In genomic region chr1:91809267-91809666, GRCh38 we compare ENCODE assay signal across 17 cellular contexts.
DNase-seq lines count a peak whose midpoint lies in the region; ATAC-seq and TF ChIP-seq lines count a peak whose summit lies in the region.
"Had no signal": no experiment of that assay in that cellular context is flagged by ENCODE, and none has a peak within 500 bp of the region (broad histone marks: within the 10 kb centered on the region; RNA-seq: fewer than 3 reads in every experiment).

No MANE protein-coding gene starts in this region.

- intact Hi-C loops in CD8-positive, alpha-beta T cell (cut with DNase I, micrococcal nuclease), result loop anchor here (5.0 to 10.0 kb wide), 4 partner anchors 676 to 1156 kb away; partner anchors contain the start of genes RPL5 (in 2 of the 2), DIPK1A (in 1 of the 2) and GFI1 (in 1 of the 2)
- intact Hi-C loops in activated CD4-positive, alpha-beta T cell treated with anti-CD3 and anti-CD28 coated beads, Interleukin-2, amount 10 ng/mL, durations not matched to agents 24 days and 14 days (cut with micrococcal nuclease), result no loop called here

- no peaks in the 10 kb centered on the region for H3K36me3 Mint-ChIP-seq in CD8-positive, alpha-beta T cell
- no peaks in the 10 kb centered on the region for H3K36me3 Mint-ChIP-seq in WTC11
- peaks cover 2% of the 10 kb centered on the region for H3K36me3 Mint-ChIP-seq in activated CD4-positive, alpha-beta T cell treated with anti-CD3 and anti-CD28 coated beads, Interleukin-2, amount 10 ng/mL, durations not matched to agents 24 days and 14 days (ENCODE audit: low read depth)

- H3F3A ChIP-seq in MM.1S (ENCODE audit: insufficient read depth, low read length), result 0 out of 2 replicates have a peak, but pooled peaks cover 1% of the 10 kb centered on the region

- ATAC-seq in CD8-positive, alpha-beta T cell, result no peak
- ATAC-seq in WTC11, result no peak
- ATAC-seq in GM21390 (IDR thresholded peaks at IDR 0.05; ENCODE audit: unreplicated experiment), result no peak
- ATAC-seq in GM19035 (IDR thresholded peaks at IDR 0.05; ENCODE audit: unreplicated experiment), result no peak
- ATAC-seq: right lobe of liver had no signal

- H3K9me2 ChIP-seq in MM.1S (replicated peaks; ENCODE audit: insufficient read depth, low read length), result no peaks in the 10 kb centered on the region
- H3K9me2 ChIP-seq: SK-N-SH had no signal

- H3K4me1 ChIP-seq in CD8-positive, alpha-beta T cell (ENCODE audit: insufficient read depth, low read length), result peaks cover 27% of the 10 kb centered on the region
- peaks cover 11% of the 10 kb centered on the region; the same call in 1 of the 2 replicates for H3K4me1 ChIP-seq in HEK293 (ENCODE audit: control insufficient read depth, insufficient read depth, low read length)
- H3K4me1 ChIP-seq in MM.1S (ENCODE audit: low read length), result peaks cover 4% of the 10 kb centered on the region

- TF ChIP-seq CTCF in CD8-positive, alpha-beta T cell (IDR thresholded peaks at IDR 0.05), result no peak
- no peak for TF ChIP-seq CTCF in HEK293 (tag by site-specific recombination; IDR thresholded peaks at IDR 0.05)
- no peak for TF ChIP-seq CTCF in WTC11 (IDR thresholded peaks at IDR 0.05)
- TF ChIP-seq CTCF in MM.1S (IDR thresholded peaks at IDR 0.05; ENCODE audit: low read length), result no peak

- H3K9me3 ChIP-seq in CD8-positive, alpha-beta T cell (ENCODE audit: low read length), result no peaks in the 10 kb centered on the region
- H3K9me3 ChIP-seq in HEK293 (ENCODE audit: control insufficient read depth, insufficient read depth, low read depth, low read length), result no peaks in the 10 kb centered on the region
- no peaks in the 10 kb centered on the region for H3K9me3 ChIP-seq in MM.1S (replicated peaks; ENCODE audit: insufficient read depth, low read length)
- H3K9me3 ChIP-seq: neutrophil, right lobe of liver, SK-N-SH had no signal

- no peaks in the 10 kb centered on the region for H3K79me2 ChIP-seq in MM.1S (ENCODE audit: low read length)

- H3K27ac Mint-ChIP-seq in CD8-positive, alpha-beta T cell, result peak overlapping the region; percentile 60
- H3K27ac Mint-ChIP-seq in WTC11, result 0 out of 2 replicates have a peak overlapping the region, but pooled peaks have one; percentile 20
- H3K27ac Mint-ChIP-seq in activated CD4-positive, alpha-beta T cell treated with anti-CD3 and anti-CD28 coated beads, Interleukin-2, amount 10 ng/mL, durations not matched to agents 24 days and 14 days, result no peak overlapping the region
- H3K27ac Mint-ChIP-seq: dendritic cell treated with granulocyte-macrophage colony-stimulating factor and Interleukin-4, amounts not matched to agents 40 ng/mL and 50 ng/mL, for 4 days had no signal

- H3K4me3 ChIP-seq in CD8-positive, alpha-beta T cell (ENCODE audit: low read depth, low read length), result no peak overlapping the region
- no peak overlapping the region for H3K4me3 ChIP-seq in HEK293 (ENCODE audit: low read depth, low read length)
- no peak overlapping the region for H3K4me3 ChIP-seq in MM.1S (ENCODE audit: low read length)
- H3K4me3 ChIP-seq: right lobe of liver had no signal

- H3K27me3 ChIP-seq in CD8-positive, alpha-beta T cell (ENCODE audit: insufficient read depth, low read length), result no peaks in the 10 kb centered on the region
- H3K27me3 ChIP-seq in MM.1S (replicated peaks; ENCODE audit: insufficient read depth, low read length), result no peaks in the 10 kb centered on the region
- H3K27me3 ChIP-seq: neutrophil, right lobe of liver had no signal

- POLR2A ChIA-PET in CD8-positive, alpha-beta T cell (lab: Charles Lee), result interaction anchor here (0.6 kb wide), 1 partner anchor 247 kb away, joined by 3 read pairs; no protein-coding TSS in a partner anchor
- POLR2A ChIA-PET in HEK293 (lab: Yijun Ruan, JAX) (no interaction called here), WTC11 (lab: Charles Lee) (no interaction called here)

- no peak overlapping the region for H3K4me2 ChIP-seq in MM.1S (ENCODE audit: low read depth, low read length)
- H3K4me2 ChIP-seq: SK-N-SH had no signal

- H3K27me3 Mint-ChIP-seq in CD8-positive, alpha-beta T cell (ENCODE audit: low read depth), result no peaks in the 10 kb centered on the region
- H3K27me3 Mint-ChIP-seq in WTC11 (ENCODE audit: low read depth), result no peaks in the 10 kb centered on the region
- peaks cover 17% of the 10 kb centered on the region for H3K27me3 Mint-ChIP-seq in activated CD4-positive, alpha-beta T cell treated with anti-CD3 and anti-CD28 coated beads, Interleukin-2, amount 10 ng/mL, durations not matched to agents 24 days and 14 days
- H3K27me3 Mint-ChIP-seq: dendritic cell treated with granulocyte-macrophage colony-stimulating factor and Interleukin-4, amounts not matched to agents 40 ng/mL and 50 ng/mL, for 4 days had no signal

- DNase-seq in CD8-positive, alpha-beta T cell, result no peak
- no peak for DNase-seq in WTC11 (ENCODE audit: low spot score)
- peak; percentile 40 for DNase-seq in myocyte (ENCODE audit: low read depth)
- no peak for DNase-seq in activated CD4-positive, alpha-beta T cell treated with anti-CD3 and anti-CD28 coated beads, Interleukin-2, amount 10 ng/mL, durations not matched to agents 24 days and 14 days
- DNase-seq in MM.1S, result no peak
- DNase-seq: activated T-cell treated with anti-CD3 and anti-CD28 coated beads, Interleukin-2, amount 50 U/mL, for 1 hour; GF-D8; mammary epithelial cell; NCI-H2107; right lobe of liver; SK-N-SH; stimulated activated naive CD4-positive, alpha-beta T cell had no signal

- no peak overlapping the region for H3K27ac ChIP-seq in CD8-positive, alpha-beta T cell (ENCODE audit: low read depth, low read length)
- no peak overlapping the region for H3K27ac ChIP-seq in HEK293 (ENCODE audit: extremely low read depth, low read depth, low read length)
- H3K27ac ChIP-seq in MM.1S (ENCODE audit: low read length), result no peak overlapping the region
- H3K27ac ChIP-seq: neutrophil, right lobe of liver had no signal

- H3K9ac ChIP-seq in MM.1S (ENCODE audit: low read length), result no peak overlapping the region
- H3K9ac ChIP-seq: SK-N-SH had no signal

- H3K4me1 Mint-ChIP-seq in CD8-positive, alpha-beta T cell (ENCODE audit: low read depth), result peaks cover 55% of the 10 kb centered on the region
- peaks cover 30% of the 10 kb centered on the region for H3K4me1 Mint-ChIP-seq in WTC11
- peaks cover 45% of the 10 kb centered on the region for H3K4me1 Mint-ChIP-seq in activated CD4-positive, alpha-beta T cell treated with anti-CD3 and anti-CD28 coated beads, Interleukin-2, amount 10 ng/mL, durations not matched to agents 24 days and 14 days

- no peaks in the 10 kb centered on the region for H3K9me3 Mint-ChIP-seq in CD8-positive, alpha-beta T cell
- no peaks in the 10 kb centered on the region for H3K9me3 Mint-ChIP-seq in WTC11
- H3K9me3 Mint-ChIP-seq in activated CD4-positive, alpha-beta T cell treated with anti-CD3 and anti-CD28 coated beads, Interleukin-2, amount 10 ng/mL, durations not matched to agents 24 days and 14 days, result peaks cover 4% of the 10 kb centered on the region
- H3K9me3 Mint-ChIP-seq: dendritic cell treated with granulocyte-macrophage colony-stimulating factor and Interleukin-4, amounts not matched to agents 40 ng/mL and 50 ng/mL, for 4 days had no signal

- H2AFZ ChIP-seq in MM.1S (ENCODE audit: low read length), result no peak overlapping the region

- CTCF ChIA-PET in CD8-positive, alpha-beta T cell (lab: Charles Lee), result no interaction called here
- CTCF ChIA-PET in HEK293 (lab: Yijun Ruan, JAX), result no interaction called here
- CTCF ChIA-PET in WTC11 (lab: Charles Lee), result interaction anchor here (1.2 kb wide), 1 partner anchor 191 kb away, joined by 3 read pairs; no protein-coding TSS in a partner anchor

- H4K20me1 ChIP-seq in MM.1S (ENCODE audit: insufficient read depth, low read length), result no peaks in the 10 kb centered on the region

- no peaks in the 10 kb centered on the region for H3K36me3 ChIP-seq in CD8-positive, alpha-beta T cell (ENCODE audit: insufficient read depth, low read length)
- H3K36me3 ChIP-seq in HEK293 (ENCODE audit: control insufficient read depth in 2 of 2, insufficient read depth in 1 of 2, low read length in 2 of 2) (no peaks in the 10 kb centered on the region), MM.1S (replicated peaks; ENCODE audit: insufficient read depth, low read length) (no peaks in the 10 kb centered on the region)
- H3K36me3 ChIP-seq: neutrophil, right lobe of liver had no signal

- H3K4me3 Mint-ChIP-seq in CD8-positive, alpha-beta T cell, result no peak overlapping the region
- H3K4me3 Mint-ChIP-seq in WTC11, result no peak overlapping the region
- no peak overlapping the region for H3K4me3 Mint-ChIP-seq in activated CD4-positive, alpha-beta T cell treated with anti-CD3 and anti-CD28 coated beads, Interleukin-2, amount 10 ng/mL, durations not matched to agents 24 days and 14 days
- H3K4me3 Mint-ChIP-seq: dendritic cell treated with granulocyte-macrophage colony-stimulating factor and Interleukin-4, amounts not matched to agents 40 ng/mL and 50 ng/mL, for 4 days had no signal

TF ChIP-seq in HEK293, 187 proteins besides CTCF, POLR2A, EP300 and RAD21:
- no peak for TF ChIP-seq ZNF658 (tag by site-specific recombination; IDR thresholded peaks at IDR 0.05)
- 0 out of 2 replicates have a peak, but pooled peaks have one; percentile 22 for TF ChIP-seq ZBTB20 (tag by site-specific recombination; IDR thresholded peaks at IDR 0.05)
